8 cellular contexts compared by ENCODE assay signal in genomic region chr15:60392601-60392985, GRCh38. TPM values are rescaled to one million over a fixed set of nuclear protein-coding genes. Genes with fewer than 3 reads are reported as not detected.
DNase-seq lines count a peak whose midpoint lies in the region; ATAC-seq and TF ChIP-seq lines count a peak whose summit lies in the region.

No MANE protein-coding gene starts in this region.

- peaks cover 82% of the 10 kb centered on the region for H3K4me1 Mint-ChIP-seq in activated T-helper 2 cell treated with anti-CD3 and anti-CD28 coated beads, Interferon-gamma antibody, Interleukin-2, Interleukin-4, amounts not matched to agents 10 μg/mL and 5 μg/mL and 100 μg/mL, durations not matched to agents 14 hours and 24 hours and 36 hours (ENCODE audit: low read depth)

- H3K4me1 ChIP-seq in right cardiac atrium (ENCODE audit: control insufficient read depth, insufficient read depth, low read length) = peaks cover 30% of the 10 kb centered on the region
- peaks cover 48% of the 10 kb centered on the region for H3K4me1 ChIP-seq in testis
- peaks cover 16% of the 10 kb centered on the region for H3K4me1 ChIP-seq in MM.1S (ENCODE audit: low read length)

- peaks cover 97% of the 10 kb centered on the region for H3K79me2 ChIP-seq in MM.1S (ENCODE audit: low read length)

- H4K20me1 ChIP-seq in MM.1S (ENCODE audit: insufficient read depth, low read length) = no peaks in the 10 kb centered on the region

- H3K9me2 ChIP-seq in MM.1S (replicated peaks; ENCODE audit: insufficient read depth, low read length) = no peaks in the 10 kb centered on the region

- no peak for TF ChIP-seq POLR2A in testis (IDR thresholded peaks at IDR 0.05)

- H3K9ac ChIP-seq in MM.1S (ENCODE audit: low read length) = no peak overlapping the region

- H3K27ac ChIP-seq in right cardiac atrium (ENCODE audit: low read length) = peak overlapping the region; percentile 58
- H3K27ac ChIP-seq in testis = peak overlapping the region; percentile 64 to 76
- H3K27ac ChIP-seq in MM.1S (ENCODE audit: low read length) = no peak overlapping the region

- no peak overlapping the region for H3K4me3 ChIP-seq in right cardiac atrium (ENCODE audit: low read length)
- H3K4me3 ChIP-seq in testis = no peak overlapping the region
- no peak overlapping the region for H3K4me3 ChIP-seq in MM.1S (ENCODE audit: low read length)

- ATAC-seq in right cardiac atrium (peak; percentile 13 to 20), GM19463 (IDR thresholded peaks at IDR 0.05; ENCODE audit: unreplicated experiment) (no peak)

- 17% methylated on average over 3 of the region's 3 CpGs for WGBS in right cardiac atrium
- 19 to 25% methylated on average over 3 of the region's 3 CpGs for WGBS in testis, 2 donors

- peaks cover 12% of the 10 kb centered on the region for H3F3A ChIP-seq in MM.1S (ENCODE audit: insufficient read depth, low read length)

- peaks cover 68% of the 10 kb centered on the region for H3K36me3 Mint-ChIP-seq in activated T-helper 2 cell treated with anti-CD3 and anti-CD28 coated beads, Interferon-gamma antibody, Interleukin-2, Interleukin-4, amounts not matched to agents 10 μg/mL and 5 μg/mL and 100 μg/mL, durations not matched to agents 14 hours and 24 hours and 36 hours (ENCODE audit: low read depth)

- intact Hi-C loops in activated T-helper 2 cell treated with anti-CD3 and anti-CD28 coated beads, Interferon-gamma antibody, Interleukin-2, Interleukin-4, amounts not matched to agents 10 μg/mL and 5 μg/mL and 100 μg/mL, durations not matched to agents 14 hours and 24 hours and 36 hours (cut with micrococcal nuclease) = loop anchor here (10.0 kb wide), 1 partner anchor 332 kb away; no protein-coding TSS in a partner anchor
- intact Hi-C loops in right cardiac atrium (cut with DNase I) (no loop called here), testis (cut with DNase I; ENCODE audit: low total_unique reads) (no loop called here)

- H3K9me3 ChIP-seq in right cardiac atrium (ENCODE audit: control insufficient read depth, low read length) (no peaks in the 10 kb centered on the region), testis (no peaks in the 10 kb centered on the region), MM.1S (replicated peaks; ENCODE audit: insufficient read depth, low read length) (no peaks in the 10 kb centered on the region)

- peak; percentile 62 for DNase-seq in stimulated activated CD4-positive, alpha-beta T cell treated with anti-CD3 and anti-CD28 coated beads, Interleukin-1b, Interleukin-23, amount 100 ng/mL, for 48 hours
- DNase-seq in stimulated activated CD4-positive, alpha-beta T cell treated with anti-CD3 and anti-CD28 coated beads, Interleukin-12 subunit alpha, Interleukin-12 subunit beta, amount 100 ng/mL, for 4 hours = no peak
- DNase-seq in activated T-helper 2 cell treated with anti-CD3 and anti-CD28 coated beads, Interferon-gamma antibody, Interleukin-2, Interleukin-4, amounts not matched to agents 10 μg/mL and 5 μg/mL and 100 μg/mL, durations not matched to agents 14 hours and 24 hours and 36 hours (ENCODE audit: low spot score) = peak; percentile 48
- DNase-seq in right cardiac atrium = no peak
- DNase-seq in testis = no peak
- no peak for DNase-seq in GDM1 (lab: John Stamatoyannopoulos, UW)
- DNase-seq in MM.1S = no peak

- H3K27me3 ChIP-seq in right cardiac atrium (ENCODE audit: control insufficient read depth, insufficient read depth) (no peaks in the 10 kb centered on the region), testis (no peaks in the 10 kb centered on the region), MM.1S (replicated peaks; ENCODE audit: insufficient read depth, low read length) (no peaks in the 10 kb centered on the region)

- no peak overlapping the region for H3K4me2 ChIP-seq in MM.1S (ENCODE audit: low read depth, low read length)

- no peak overlapping the region for H3K4me3 Mint-ChIP-seq in activated T-helper 2 cell treated with anti-CD3 and anti-CD28 coated beads, Interferon-gamma antibody, Interleukin-2, Interleukin-4, amounts not matched to agents 10 μg/mL and 5 μg/mL and 100 μg/mL, durations not matched to agents 14 hours and 24 hours and 36 hours (ENCODE audit: low read depth)

- H3K27ac Mint-ChIP-seq in activated T-helper 2 cell treated with anti-CD3 and anti-CD28 coated beads, Interferon-gamma antibody, Interleukin-2, Interleukin-4, amounts not matched to agents 10 μg/mL and 5 μg/mL and 100 μg/mL, durations not matched to agents 14 hours and 24 hours and 36 hours = peak overlapping the region; percentile 83

- H3K36me3 ChIP-seq in testis (ENCODE audit: low read depth, missing control alignments) (no peaks in the 10 kb centered on the region), MM.1S (replicated peaks; ENCODE audit: insufficient read depth, low read length) (no peaks in the 10 kb centered on the region)

- no peak overlapping the region for H2AFZ ChIP-seq in MM.1S (ENCODE audit: low read length)

- no peaks in the 10 kb centered on the region for H3K27me3 Mint-ChIP-seq in activated T-helper 2 cell treated with anti-CD3 and anti-CD28 coated beads, Interferon-gamma antibody, Interleukin-2, Interleukin-4, amounts not matched to agents 10 μg/mL and 5 μg/mL and 100 μg/mL, durations not matched to agents 14 hours and 24 hours and 36 hours (ENCODE audit: low read depth)

- no peaks in the 10 kb centered on the region for H3K9me3 Mint-ChIP-seq in activated T-helper 2 cell treated with anti-CD3 and anti-CD28 coated beads, Interferon-gamma antibody, Interleukin-2, Interleukin-4, amounts not matched to agents 10 μg/mL and 5 μg/mL and 100 μg/mL, durations not matched to agents 14 hours and 24 hours and 36 hours

- TF ChIP-seq CTCF in testis (IDR thresholded peaks at IDR 0.05) (no peak), MM.1S (IDR thresholded peaks at IDR 0.05; ENCODE audit: low read length) (no peak)

RNA-seq across cellular contexts. Expression of gene ANXA2, which starts 5.2 kb away (rescaled TPM):
- 262 and 267 TPM in 2 replicates for total RNA-seq in activated T-helper 2 cell treated with anti-CD3 and anti-CD28 coated beads, Interferon-gamma antibody, Interleukin-2, Interleukin-4, amounts not matched to agents 10 μg/mL and 5 μg/mL and 100 μg/mL, durations not matched to agents 14 hours and 24 hours and 36 hours
- total RNA-seq in right cardiac atrium (100 to 1,000 TPM; 126 to 293 (median 224) TPM), testis (100 to 1,000 TPM; 199 to 226 TPM)
- polyA plus RNA-seq in right cardiac atrium (240 TPM), testis (ENCODE audit: insufficient read depth, low read depth, low replicate concordance) (388 TPM)

Comparison
In these comparisons a context has a peak if more than half of its experiments do, and no peak if none do; other contexts are left out.
1. DNase-seq: peak in stimulated activated CD4-positive, alpha-beta T cell treated with anti-CD3 and anti-CD28 coated beads, Interleukin-1b, Interleukin-23, amount 100 ng/mL, for 48 hours (single experiment) and activated T-helper 2 cell treated with anti-CD3 and anti-CD28 coated beads, Interferon-gamma antibody, Interleukin-2, Interleukin-4, amounts not matched to agents 10 μg/mL and 5 μg/mL and 100 μg/mL, durations not matched to agents 14 hours and 24 hours and 36 hours (single experiment); none in stimulated activated CD4-positive, alpha-beta T cell treated with anti-CD3 and anti-CD28 coated beads, Interleukin-12 subunit alpha, Interleukin-12 subunit beta, amount 100 ng/mL, for 4 hours (single experiment), right cardiac atrium (0 of 3), testis (single experiment), GDM1 (single experiment) and MM.1S (single experiment).